Comparison of ENCODE assay signal across 17 cellular contexts in genomic region chr5:155094455-155094854, GRCh38.
"Had no signal": no experiment of that assay in that cellular context is flagged by ENCODE, and none has a peak within 500 bp of the region (broad histone marks: within the 10 kb centered on the region; RNA-seq: fewer than 3 reads in every experiment).

No MANE protein-coding gene starts in this region.

- H3K27me3 ChIP-seq: breast epithelium, hepatocyte, neutrophil had no signal

- H3K4me1 Mint-ChIP-seq: activated CD4-positive, alpha-beta memory T cell treated with anti-CD3 and anti-CD28 coated beads, Interleukin-2, amount 10 ng/mL, durations not matched to agents 7 days and 5 days; activated CD4-positive, alpha-beta T cell treated with anti-CD3 and anti-CD28 coated beads for 36 hours had no signal

- H3K9me3 ChIP-seq: breast epithelium, lower lobe of right lung, neutrophil had no signal

- H3K4me3 Mint-ChIP-seq: activated CD4-positive, alpha-beta memory T cell treated with anti-CD3 and anti-CD28 coated beads, Interleukin-2, amount 10 ng/mL, durations not matched to agents 7 days and 5 days; activated CD4-positive, alpha-beta T cell treated with anti-CD3 and anti-CD28 coated beads for 36 hours; activated naive CD8-positive, alpha-beta T cell treated with anti-CD3 and anti-CD28 coated beads for 36 hours; mesothelial cell of epicardium; naive thymus-derived CD4-positive, alpha-beta T cell had no signal

- H3K79me2 ChIP-seq: hepatocyte had no signal

- H3K27ac Mint-ChIP-seq: activated CD4-positive, alpha-beta memory T cell treated with anti-CD3 and anti-CD28 coated beads, Interleukin-2, amount 10 ng/mL, durations not matched to agents 7 days and 5 days; activated CD4-positive, alpha-beta T cell treated with anti-CD3 and anti-CD28 coated beads for 36 hours; activated naive CD8-positive, alpha-beta T cell treated with anti-CD3 and anti-CD28 coated beads for 36 hours; mesothelial cell of epicardium; naive thymus-derived CD4-positive, alpha-beta T cell had no signal

- H3K36me3 ChIP-seq: breast epithelium, lower lobe of right lung, neutrophil, WERI-Rb-1 had no signal

- DNase-seq: activated CD4-positive, alpha-beta memory T cell treated with anti-CD3 and anti-CD28 coated beads, Interleukin-2, amount 10 ng/mL, durations not matched to agents 7 days and 5 days; activated CD4-positive, alpha-beta T cell treated with anti-CD3 and anti-CD28 coated beads for 36 hours; activated gamma-delta T cell; activated naive CD8-positive, alpha-beta T cell treated with anti-CD3 and anti-CD28 coated beads for 36 hours; activated T-cell treated with anti-CD3 and anti-CD28 coated beads, Interleukin-2, amount 50 U/mL, for 48 hours; aorta; kidney glomerular epithelial cell; lower lobe of right lung; naive thymus-derived CD4-positive, alpha-beta T cell; retina; small intestine; T-helper 1 cell; WERI-Rb-1 had no signal

- H2AFZ ChIP-seq: hepatocyte had no signal

- H3K4me2 ChIP-seq: hepatocyte had no signal

- ATAC-seq: activated CD4-positive, alpha-beta T cell treated with anti-CD3 and anti-CD28 coated beads for 36 hours; lower lobe of right lung; naive thymus-derived CD4-positive, alpha-beta T cell had no signal

- H3K36me3 Mint-ChIP-seq: activated naive CD8-positive, alpha-beta T cell treated with anti-CD3 and anti-CD28 coated beads for 36 hours; mesothelial cell of epicardium; naive thymus-derived CD4-positive, alpha-beta T cell had no signal

- H3K4me3 ChIP-seq: breast epithelium, hepatocyte, lower lobe of right lung had no signal

- H3K9me3 Mint-ChIP-seq: activated CD4-positive, alpha-beta memory T cell treated with anti-CD3 and anti-CD28 coated beads, Interleukin-2, amount 10 ng/mL, durations not matched to agents 7 days and 5 days; activated naive CD8-positive, alpha-beta T cell treated with anti-CD3 and anti-CD28 coated beads for 36 hours; mesothelial cell of epicardium had no signal

- H3K27ac ChIP-seq: breast epithelium, hepatocyte, lower lobe of right lung, neutrophil, WERI-Rb-1 had no signal

- H3K4me1 ChIP-seq: breast epithelium, lower lobe of right lung had no signal
